Comparison of ENCODE assay signal across 2 cellular contexts in the genomic region with DNA sequence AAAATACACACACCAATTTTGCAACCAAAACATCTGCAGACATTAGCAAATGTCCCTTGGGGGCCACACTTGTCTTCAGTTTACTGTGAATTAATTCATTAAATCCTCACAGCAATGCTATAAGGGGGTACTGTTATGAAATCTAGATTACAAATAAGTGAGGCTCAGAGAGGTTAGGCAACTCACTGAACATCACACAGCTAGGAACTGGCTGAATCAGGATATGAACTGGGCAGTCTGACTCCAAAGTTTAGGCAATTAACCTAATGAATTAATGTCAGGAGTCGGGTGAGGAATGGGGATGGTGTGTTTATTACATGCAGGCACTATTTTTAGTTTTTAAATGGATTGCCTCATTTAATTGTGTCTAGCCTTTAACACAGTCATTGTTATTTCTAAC.
TF ChIP-seq lines count a peak whose summit lies in the region.

No MANE protein-coding gene starts in this region.

TF ChIP-seq in SK-N-SH, 30 proteins besides CTCF, POLR2A, EP300 and RAD21 (continued from another document):
- TF ChIP-seq, protein P1, sequence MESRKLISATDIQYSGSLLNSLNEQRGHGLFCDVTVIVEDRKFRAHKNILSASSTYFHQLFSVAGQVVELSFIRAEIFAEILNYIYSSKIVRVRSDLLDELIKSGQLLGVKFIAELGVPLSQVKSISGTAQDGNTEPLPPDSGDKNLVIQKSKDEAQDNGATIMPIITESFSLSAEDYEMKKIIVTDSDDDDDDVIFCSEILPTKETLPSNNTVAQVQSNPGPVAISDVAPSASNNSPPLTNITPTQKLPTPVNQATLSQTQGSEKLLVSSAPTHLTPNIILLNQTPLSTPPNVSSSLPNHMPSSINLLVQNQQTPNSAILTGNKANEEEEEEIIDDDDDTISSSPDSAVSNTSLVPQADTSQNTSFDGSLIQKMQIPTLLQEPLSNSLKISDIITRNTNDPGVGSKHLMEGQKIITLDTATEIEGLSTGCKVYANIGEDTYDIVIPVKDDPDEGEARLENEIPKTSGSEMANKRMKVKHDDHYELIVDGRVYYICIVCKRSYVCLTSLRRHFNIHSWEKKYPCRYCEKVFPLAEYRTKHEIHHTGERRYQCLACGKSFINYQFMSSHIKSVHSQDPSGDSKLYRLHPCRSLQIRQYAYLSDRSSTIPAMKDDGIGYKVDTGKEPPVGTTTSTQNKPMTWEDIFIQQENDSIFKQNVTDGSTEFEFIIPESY (IDR thresholded peaks at IDR 0.05; ENCODE audit: borderline replicate concordance, low read depth): no peak

TF ChIP-seq in K562, 482 proteins besides CTCF, POLR2A, EP300 and RAD21 (continued from another document):
- TF ChIP-seq, protein P2, sequence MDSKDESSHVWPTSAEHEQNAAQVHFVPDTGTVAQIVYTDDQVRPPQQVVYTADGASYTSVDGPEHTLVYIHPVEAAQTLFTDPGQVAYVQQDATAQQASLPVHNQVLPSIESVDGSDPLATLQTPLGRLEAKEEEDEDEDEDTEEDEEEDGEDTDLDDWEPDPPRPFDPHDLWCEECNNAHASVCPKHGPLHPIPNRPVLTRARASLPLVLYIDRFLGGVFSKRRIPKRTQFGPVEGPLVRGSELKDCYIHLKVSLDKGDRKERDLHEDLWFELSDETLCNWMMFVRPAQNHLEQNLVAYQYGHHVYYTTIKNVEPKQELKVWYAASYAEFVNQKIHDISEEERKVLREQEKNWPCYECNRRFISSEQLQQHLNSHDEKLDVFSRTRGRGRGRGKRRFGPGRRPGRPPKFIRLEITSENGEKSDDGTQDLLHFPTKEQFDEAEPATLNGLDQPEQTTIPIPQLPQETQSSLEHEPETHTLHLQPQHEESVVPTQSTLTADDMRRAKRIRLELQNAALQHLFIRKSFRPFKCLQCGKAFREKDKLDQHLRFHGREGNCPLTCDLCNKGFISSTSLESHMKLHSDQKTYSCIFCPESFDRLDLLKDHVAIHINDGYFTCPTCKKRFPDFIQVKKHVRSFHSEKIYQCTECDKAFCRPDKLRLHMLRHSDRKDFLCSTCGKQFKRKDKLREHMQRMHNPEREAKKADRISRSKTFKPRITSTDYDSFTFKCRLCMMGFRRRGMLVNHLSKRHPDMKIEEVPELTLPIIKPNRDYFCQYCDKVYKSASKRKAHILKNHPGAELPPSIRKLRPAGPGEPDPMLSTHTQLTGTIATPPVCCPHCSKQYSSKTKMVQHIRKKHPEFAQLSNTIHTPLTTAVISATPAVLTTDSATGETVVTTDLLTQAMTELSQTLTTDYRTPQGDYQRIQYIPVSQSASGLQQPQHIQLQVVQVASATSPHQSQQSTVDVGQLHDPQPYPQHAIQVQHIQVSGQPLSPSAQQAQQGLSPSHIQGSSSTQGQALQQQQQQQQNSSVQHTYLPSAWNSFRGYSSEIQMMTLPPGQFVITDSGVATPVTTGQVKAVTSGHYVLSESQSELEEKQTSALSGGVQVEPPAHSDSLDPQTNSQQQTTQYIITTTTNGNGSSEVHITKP (IDR thresholded peaks at IDR 0.05; ENCODE audit: partially characterized antibody): no peak
- TF ChIP-seq BCOR (IDR thresholded peaks at IDR 0.05) (0 out of 2 replicates have a peak, but pooled peaks have one; percentile 10), DPF2 (IDR thresholded peaks at IDR 0.05) (no peak)
- TF ChIP-seq, protein P3, sequence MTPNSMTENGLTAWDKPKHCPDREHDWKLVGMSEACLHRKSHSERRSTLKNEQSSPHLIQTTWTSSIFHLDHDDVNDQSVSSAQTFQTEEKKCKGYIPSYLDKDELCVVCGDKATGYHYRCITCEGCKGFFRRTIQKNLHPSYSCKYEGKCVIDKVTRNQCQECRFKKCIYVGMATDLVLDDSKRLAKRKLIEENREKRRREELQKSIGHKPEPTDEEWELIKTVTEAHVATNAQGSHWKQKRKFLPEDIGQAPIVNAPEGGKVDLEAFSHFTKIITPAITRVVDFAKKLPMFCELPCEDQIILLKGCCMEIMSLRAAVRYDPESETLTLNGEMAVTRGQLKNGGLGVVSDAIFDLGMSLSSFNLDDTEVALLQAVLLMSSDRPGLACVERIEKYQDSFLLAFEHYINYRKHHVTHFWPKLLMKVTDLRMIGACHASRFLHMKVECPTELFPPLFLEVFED (CRISPR knock-in tag; conservative IDR thresholded peaks at IDR 0.05): no peak
- TF ChIP-seq, protein P4, sequence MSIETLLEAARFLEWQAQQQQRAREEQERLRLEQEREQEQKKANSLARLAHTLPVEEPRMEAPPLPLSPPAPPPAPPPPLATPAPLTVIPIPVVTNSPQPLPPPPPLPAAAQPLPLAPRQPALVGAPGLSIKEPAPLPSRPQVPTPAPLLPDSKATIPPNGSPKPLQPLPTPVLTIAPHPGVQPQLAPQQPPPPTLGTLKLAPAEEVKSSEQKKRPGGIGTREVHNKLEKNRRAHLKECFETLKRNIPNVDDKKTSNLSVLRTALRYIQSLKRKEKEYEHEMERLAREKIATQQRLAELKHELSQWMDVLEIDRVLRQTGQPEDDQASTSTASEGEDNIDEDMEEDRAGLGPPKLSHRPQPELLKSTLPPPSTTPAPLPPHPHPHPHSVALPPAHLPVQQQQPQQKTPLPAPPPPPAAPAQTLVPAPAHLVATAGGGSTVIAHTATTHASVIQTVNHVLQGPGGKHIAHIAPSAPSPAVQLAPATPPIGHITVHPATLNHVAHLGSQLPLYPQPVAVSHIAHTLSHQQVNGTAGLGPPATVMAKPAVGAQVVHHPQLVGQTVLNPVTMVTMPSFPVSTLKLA (conservative IDR thresholded peaks at IDR 0.05): no peak
